Comparison of ENCODE assay signal across 25 cellular contexts in genomic region chrX:22171287-22172060, GRCh38.
A peak's percentile ranks its signal among the peaks of the same experiment; 100 is the strongest.
DNase-seq lines count a peak whose midpoint lies in the region; ATAC-seq, FAIRE-seq and TF ChIP-seq lines count a peak whose summit lies in the region.
"Had no signal": no experiment of that assay in that cellular context is flagged by ENCODE, and none has a peak within 500 bp of the region (broad histone marks: within the 10 kb centered on the region; RNA-seq: fewer than 3 reads in every experiment).

No MANE protein-coding gene starts in this region.

- no peak overlapping the region for H3K4me2 ChIP-seq in mammary epithelial cell (ENCODE audit: insufficient read depth, low read depth, low read length)
- H3K4me2 ChIP-seq: BLaER1 treated with 17β-estradiol and CSF1 and Interleukin-3, amounts not matched to agents 10 nM and 100 nM; SK-N-SH had no signal

- WGBS in mammary epithelial cell (ENCODE audit: low coverage, missing lambda C conversion rate): 82% methylated on average over 7 of the region's 7 CpGs

- H4K20me1 ChIP-seq in mammary epithelial cell (ENCODE audit: insufficient read depth, low read length): no peaks in the 10 kb centered on the region
- H4K20me1 ChIP-seq: BLaER1 treated with 17β-estradiol and CSF1 and Interleukin-3, amounts not matched to agents 10 nM and 100 nM had no signal

- no peak for FAIRE-seq in bronchial epithelial cell (lab: Jason Lieb, UNC)

- no peaks in the 10 kb centered on the region for H3K36me3 Mint-ChIP-seq in progenitor cell of endocrine pancreas (ENCODE audit: insufficient read depth)
- H3K36me3 Mint-ChIP-seq in natural killer cell treated with Interleukin-12 subunit alpha and Interleukin-12 subunit beta and Interleukin-15 and Interleukin-18, amount 100 ng/mL, for 72 hours: no peaks in the 10 kb centered on the region
- H3K36me3 Mint-ChIP-seq: activated CD4-positive, alpha-beta memory T cell treated with anti-CD3 and anti-CD28 coated beads for 36 hours; IgD-negative memory B cell; naive thymus-derived CD4-positive, alpha-beta T cell had no signal

- H3K9me3 ChIP-seq in mammary epithelial cell (replicated peaks; ENCODE audit: insufficient read depth, low read length) (no peaks in the 10 kb centered on the region), breast epithelium (no peaks in the 10 kb centered on the region)
- H3K9me3 ChIP-seq: Caco-2, colonic mucosa, ovary, SK-N-SH, upper lobe of right lung had no signal

- H3K27ac ChIP-seq in mammary epithelial cell (ENCODE audit: insufficient read depth, low read depth, low read length): no peak overlapping the region
- H3K27ac ChIP-seq in breast epithelium: no peak overlapping the region
- H3K27ac ChIP-seq: BLaER1 treated with 17β-estradiol and CSF1 and Interleukin-3, amounts not matched to agents 10 nM and 100 nM; brain microvascular endothelial cell; colonic mucosa; ovary; upper lobe of right lung; VCaP had no signal

- no TSS peak for BruUV-seq in mammary epithelial cell (replicated peaks; lab: Mats Ljungman, UMichigan)

- TF ChIP-seq POLR2A in breast epithelium (IDR thresholded peaks at IDR 0.05): no peak

- dilution Hi-C loops in mammary epithelial cell (cut with HindIII; ENCODE audit: low sequenced_read_pairs): no loop called here

- no peak overlapping the region for H3K27ac Mint-ChIP-seq in progenitor cell of endocrine pancreas
- no peak overlapping the region for H3K27ac Mint-ChIP-seq in natural killer cell treated with Interleukin-12 subunit alpha and Interleukin-12 subunit beta and Interleukin-15 and Interleukin-18, amount 100 ng/mL, for 72 hours
- H3K27ac Mint-ChIP-seq: activated CD4-positive, alpha-beta memory T cell treated with anti-CD3 and anti-CD28 coated beads for 36 hours; naive thymus-derived CD4-positive, alpha-beta T cell had no signal

- intact Hi-C loops in mammary epithelial cell (cut with micrococcal nuclease) (no loop called here), breast epithelium (cut with DNase I; ENCODE audit: low total_unique reads) (no loop called here)

- in situ Hi-C loops in mammary epithelial cell (cut with MboI; ENCODE audit: low sequenced_read_pairs in 2 of 2): no loop called here

- no peak overlapping the region for H2AFZ ChIP-seq in mammary epithelial cell (ENCODE audit: low read depth, low read length)

- peaks cover 5% of the 10 kb centered on the region for H3K27me3 Mint-ChIP-seq in progenitor cell of endocrine pancreas
- H3K27me3 Mint-ChIP-seq in natural killer cell treated with Interleukin-12 subunit alpha and Interleukin-12 subunit beta and Interleukin-15 and Interleukin-18, amount 100 ng/mL, for 72 hours: peaks cover 7 to 14% of the 10 kb centered on the region in 2 donors

- no peak for ATAC-seq in natural killer cell treated with Interleukin-12 subunit alpha and Interleukin-12 subunit beta and Interleukin-15 and Interleukin-18, amount 100 ng/mL, for 72 hours
- ATAC-seq: naive thymus-derived CD4-positive, alpha-beta T cell; right cardiac atrium; upper lobe of right lung had no signal

- no peaks in the 10 kb centered on the region for H3K9me3 Mint-ChIP-seq in progenitor cell of endocrine pancreas (ENCODE audit: low read depth)
- no peaks in the 10 kb centered on the region for H3K9me3 Mint-ChIP-seq in natural killer cell treated with Interleukin-12 subunit alpha and Interleukin-12 subunit beta and Interleukin-15 and Interleukin-18, amount 100 ng/mL, for 72 hours
- H3K9me3 Mint-ChIP-seq: activated CD4-positive, alpha-beta memory T cell treated with anti-CD3 and anti-CD28 coated beads for 36 hours had no signal

- H3K27me3 ChIP-seq in mammary epithelial cell (ENCODE audit: insufficient read depth, low read length) (no peaks in the 10 kb centered on the region), breast epithelium (peaks cover 0 to 13% of the 10 kb centered on the region in 2 donors), bronchial epithelial cell (ENCODE audit: control insufficient read depth, insufficient read depth, low read length) (no peaks in the 10 kb centered on the region)
- H3K27me3 ChIP-seq: BLaER1 treated with 17β-estradiol and CSF1 and Interleukin-3, amounts not matched to agents 10 nM and 100 nM; brain microvascular endothelial cell; colonic mucosa; ovary; upper lobe of right lung had no signal

- H3K4me3 ChIP-seq in mammary epithelial cell (replicated peaks in 1 of 3; ENCODE audit: insufficient read depth in 1 of 3, low read depth in 2 of 3, low read length in 3 of 3): no peak overlapping the region
- H3K4me3 ChIP-seq in breast epithelium: no peak overlapping the region
- H3K4me3 ChIP-seq in bronchial epithelial cell (ENCODE audit: low read depth, low read length): no peak overlapping the region
- H3K4me3 ChIP-seq: BLaER1 treated with 17β-estradiol and CSF1 and Interleukin-3, amounts not matched to agents 10 nM and 100 nM; colonic mucosa; ovary; upper lobe of right lung had no signal

- H3K4me1 ChIP-seq in mammary epithelial cell (ENCODE audit: insufficient read depth, low read length) (no peaks in the 10 kb centered on the region), breast epithelium (no peaks in the 10 kb centered on the region)
- H3K4me1 ChIP-seq: BLaER1 treated with 17β-estradiol and CSF1 and Interleukin-3, amounts not matched to agents 10 nM and 100 nM; Caco-2; colonic mucosa; upper lobe of right lung had no signal

- peak; percentile 11 for DNase-seq in mammary epithelial cell
- DNase-seq in breast epithelium (ENCODE audit: low spot score in 2 of 2): no peak
- DNase-seq in NCI-H524 treated with DMSO at 0.1 percent for 48 hours (lab: John Stamatoyannopoulos, UW): peak; percentile 11
- peak; percentile 33 for DNase-seq in bronchial epithelial cell (ENCODE audit: low read depth)
- DNase-seq in progenitor cell of endocrine pancreas (ENCODE audit: low spot score, unreplicated experiment): no peak
- DNase-seq in pons (ENCODE audit: low spot score): no peak
- DNase-seq in natural killer cell treated with Interleukin-12 subunit alpha and Interleukin-12 subunit beta and Interleukin-15 and Interleukin-18, amount 100 ng/mL, for 72 hours (ENCODE audit: low spot score): no peak
- no peak for DNase-seq in NCI-H774 (lab: John Stamatoyannopoulos, UW)
- DNase-seq: activated CD4-positive, alpha-beta memory T cell treated with anti-CD3 and anti-CD28 coated beads for 36 hours; activated gamma-delta T cell treated with Interleukin-2 at 50 U/mL for 16 hours; brain microvascular endothelial cell; Caco-2; colonic mucosa; H9; kidney glomerular epithelial cell; naive thymus-derived CD4-positive, alpha-beta T cell; NCI-H1417 treated with DMSO at 0.1 percent for 48 hours; ovary; right cardiac atrium; SK-N-SH; stimulated activated CD4-positive, alpha-beta T cell treated with anti-CD3 and anti-CD28 coated beads, Interleukin-12 subunit alpha, Interleukin-12 subunit beta, amount 100 ng/mL, for 4 hours; upper lobe of right lung had no signal

- H3K36me3 ChIP-seq in mammary epithelial cell (ENCODE audit: insufficient read depth, low read length): no peaks in the 10 kb centered on the region
- H3K36me3 ChIP-seq in breast epithelium: no peaks in the 10 kb centered on the region
- no peaks in the 10 kb centered on the region for H3K36me3 ChIP-seq in bronchial epithelial cell (ENCODE audit: control insufficient read depth, insufficient read depth, low read length)
- H3K36me3 ChIP-seq: BLaER1 treated with 17β-estradiol and CSF1 and Interleukin-3, amounts not matched to agents 10 nM and 100 nM; brain microvascular endothelial cell; colonic mucosa; ovary; upper lobe of right lung had no signal

- H3K4me1 Mint-ChIP-seq in progenitor cell of endocrine pancreas (ENCODE audit: low read depth): no peaks in the 10 kb centered on the region
- H3K4me1 Mint-ChIP-seq in natural killer cell treated with Interleukin-12 subunit alpha and Interleukin-12 subunit beta and Interleukin-15 and Interleukin-18, amount 100 ng/mL, for 72 hours (ENCODE audit: low read depth in 2 of 2): no peaks in the 10 kb centered on the region
- H3K4me1 Mint-ChIP-seq: naive thymus-derived CD4-positive, alpha-beta T cell had no signal

- H3K4me3 Mint-ChIP-seq in progenitor cell of endocrine pancreas (ENCODE audit: low read depth): no peak overlapping the region
- no peak overlapping the region for H3K4me3 Mint-ChIP-seq in natural killer cell treated with Interleukin-12 subunit alpha and Interleukin-12 subunit beta and Interleukin-15 and Interleukin-18, amount 100 ng/mL, for 72 hours
- H3K4me3 Mint-ChIP-seq: activated CD4-positive, alpha-beta memory T cell treated with anti-CD3 and anti-CD28 coated beads for 36 hours; H9; IgD-negative memory B cell; naive thymus-derived CD4-positive, alpha-beta T cell had no signal

- H3K79me2 ChIP-seq in mammary epithelial cell (ENCODE audit: insufficient read depth, low read length): no peaks in the 10 kb centered on the region

- no peak overlapping the region for H3K9ac ChIP-seq in mammary epithelial cell (ENCODE audit: insufficient read depth, low read length)
- H3K9ac ChIP-seq: BLaER1 treated with 17β-estradiol and CSF1 and Interleukin-3, amounts not matched to agents 10 nM and 100 nM; SK-N-SH had no signal

- TF ChIP-seq CTCF in mammary epithelial cell (conservative IDR thresholded peaks at IDR 0.05 in 1 of 2, IDR thresholded peaks at IDR 0.05 in 1 of 2; ENCODE audit: extremely low read depth in 1 of 2, insufficient read depth in 1 of 2, low read depth in 1 of 2, low read length in 2 of 2): no peak
- no peak for TF ChIP-seq CTCF in breast epithelium (IDR thresholded peaks at IDR 0.05)
- no peak for TF ChIP-seq CTCF in bronchial epithelial cell (IDR thresholded peaks at IDR 0.05; ENCODE audit: insufficient read depth, low read length, severe bottlenecking)
- TF ChIP-seq CTCF in progenitor cell of endocrine pancreas (IDR thresholded peaks at IDR 0.05; ENCODE audit: unreplicated experiment): no peak

- CTCF ChIA-PET in mammary epithelial cell (lab: Charles Lee; ENCODE audit: low non-redundant PET): interaction anchor here (0.5 kb wide), 1 partner anchor 36 kb away, joined by 5 read pairs; no protein-coding TSS in a partner anchor

Comparison
In these comparisons a context has a peak if more than half of its experiments do, and no peak if none do; other contexts are left out.
1. DNase-seq: peak in mammary epithelial cell (single experiment), NCI-H524 treated with DMSO at 0.1 percent for 48 hours (single experiment) and bronchial epithelial cell (single experiment); none in breast epithelium (0 of 2), progenitor cell of endocrine pancreas (single experiment), pons (single experiment), natural killer cell treated with Interleukin-12 subunit alpha and Interleukin-12 subunit beta and Interleukin-15 and Interleukin-18, amount 100 ng/mL, for 72 hours (single experiment) and NCI-H774 (single experiment).